Comparison of ENCODE assay signal across 8 cellular contexts in genomic region chr19:47729468-47729798, GRCh38. TPM values are rescaled to one million over a fixed set of nuclear protein-coding genes. Genes with fewer than 3 reads are reported as not detected.
DNase-seq lines count a peak whose midpoint lies in the region; ATAC-seq and TF ChIP-seq lines count a peak whose summit lies in the region.
"Had no signal": no experiment of that assay in that cellular context is flagged by ENCODE, and none has a peak within 500 bp of the region (broad histone marks: within the 10 kb centered on the region; RNA-seq: fewer than 3 reads in every experiment).

No MANE protein-coding gene starts in this region.

- peak overlapping the region; percentile 1 for H4K91ac ChIP-seq in trophoblast cell (ENCODE audit: low read depth, low read length)

- H3K36me3 Mint-ChIP-seq in activated CD4-positive, alpha-beta memory T cell treated with anti-CD3 and anti-CD28 coated beads, Interleukin-2, amount 10 ng/mL, durations not matched to agents 7 days and 5 days (ENCODE audit: low read depth), result no peaks in the 10 kb centered on the region
- no peaks in the 10 kb centered on the region for H3K36me3 Mint-ChIP-seq in glutamatergic neuron (ENCODE audit: unreplicated experiment)

- H3K9me3 ChIP-seq in trophoblast cell (ENCODE audit: insufficient read depth, low read depth, low read length), result no peaks in the 10 kb centered on the region

- H3K9me3 Mint-ChIP-seq in activated CD4-positive, alpha-beta memory T cell treated with anti-CD3 and anti-CD28 coated beads, Interleukin-2, amount 10 ng/mL, durations not matched to agents 7 days and 5 days, result no peaks in the 10 kb centered on the region
- H3K9me3 Mint-ChIP-seq in glutamatergic neuron (ENCODE audit: unreplicated experiment), result peaks cover 2% of the 10 kb centered on the region
- H3K9me3 Mint-ChIP-seq: activated B cell treated with CpG ODN at 0.5 μM for 24 hours had no signal

- peaks cover 5 to 6% of the 10 kb centered on the region in 2 experiments for H3K36me3 ChIP-seq in trophoblast cell (ENCODE audit: control insufficient read depth in 1 of 2, insufficient read depth in 2 of 2, low read length in 2 of 2)

- no peak overlapping the region for H2BK12ac ChIP-seq in trophoblast cell (ENCODE audit: low read length)

- no peak overlapping the region for H2AK5ac ChIP-seq in trophoblast cell (ENCODE audit: low read length)

- H4K12ac ChIP-seq in trophoblast cell (ENCODE audit: low read depth, low read length), result no peak overlapping the region

- peak overlapping the region; percentile 62 for H3K4me2 ChIP-seq in trophoblast cell (ENCODE audit: low read length)

- H2BK5ac ChIP-seq in trophoblast cell (ENCODE audit: low read depth, low read length, poor library complexity), result no peak overlapping the region

- DNase-seq in HS-27A (ENCODE audit: low read depth) (peak; percentile 79), glutamatergic neuron (no peak), trophoblast cell (peak; percentile 52 to 55), NAMALWA (ENCODE audit: low spot score) (no peak)
- peak; percentile 24 for DNase-seq in activated CD4-positive, alpha-beta memory T cell treated with anti-CD3 and anti-CD28 coated beads, Interleukin-2, amount 10 ng/mL, durations not matched to agents 7 days and 5 days
- DNase-seq: activated B cell treated with CpG ODN at 0.5 μM for 24 hours had no signal

- H3K79me2 ChIP-seq in trophoblast cell (ENCODE audit: control insufficient read depth, insufficient read depth, low read length, poor library complexity), result no peaks in the 10 kb centered on the region

- H3K4me1 ChIP-seq in trophoblast cell (ENCODE audit: control insufficient read depth in 1 of 2, insufficient read depth in 2 of 2, low read length in 2 of 2), result peaks cover 3 to 19% of the 10 kb centered on the region in 2 experiments

- no peak overlapping the region for H3K27ac Mint-ChIP-seq in activated CD4-positive, alpha-beta memory T cell treated with anti-CD3 and anti-CD28 coated beads, Interleukin-2, amount 10 ng/mL, durations not matched to agents 7 days and 5 days
- H3K27ac Mint-ChIP-seq in glutamatergic neuron (ENCODE audit: unreplicated experiment), result no peak overlapping the region
- H3K27ac Mint-ChIP-seq: activated B cell treated with CpG ODN at 0.5 μM for 24 hours had no signal

- no peak overlapping the region for H4K8ac ChIP-seq in trophoblast cell (ENCODE audit: low read depth, low read length)

- peak overlapping the region; percentile 43 for H3K27ac ChIP-seq in trophoblast cell (ENCODE audit: low read depth, low read length)

- no peak overlapping the region for H3K4ac ChIP-seq in trophoblast cell (ENCODE audit: low read depth, low read length)

- CTCF ChIA-PET in activated CD4-positive, alpha-beta memory T cell treated with anti-CD3 and anti-CD28 coated beads, Interleukin-2, amount 10 ng/mL, durations not matched to agents 7 days and 5 days (lab: Charles Lee), result interaction anchor here (1.4 kb wide), 1 partner anchor 16 kb away, joined by 4 read pairs; the partner anchor contains the start of gene EHD2

- ATAC-seq in GM21528 (IDR thresholded peaks at IDR 0.05; ENCODE audit: low FRiP score, unreplicated experiment), result no peak
- ATAC-seq in HG02981 (IDR thresholded peaks at IDR 0.05; ENCODE audit: unreplicated experiment), result no peak

- H3K4me3 Mint-ChIP-seq in activated CD4-positive, alpha-beta memory T cell treated with anti-CD3 and anti-CD28 coated beads, Interleukin-2, amount 10 ng/mL, durations not matched to agents 7 days and 5 days, result peak overlapping the region; percentile 34
- H3K4me3 Mint-ChIP-seq in glutamatergic neuron (ENCODE audit: unreplicated experiment), result peak overlapping the region; percentile 63

- no peak overlapping the region for H2BK120ac ChIP-seq in trophoblast cell (ENCODE audit: insufficient read depth, low read length, poor library complexity)

- peaks cover 22% of the 10 kb centered on the region for H3K4me1 Mint-ChIP-seq in activated CD4-positive, alpha-beta memory T cell treated with anti-CD3 and anti-CD28 coated beads, Interleukin-2, amount 10 ng/mL, durations not matched to agents 7 days and 5 days
- H3K4me1 Mint-ChIP-seq in glutamatergic neuron (ENCODE audit: low read depth, unreplicated experiment), result no peaks in the 10 kb centered on the region

- peaks cover 23% of the 10 kb centered on the region for H3K27me3 Mint-ChIP-seq in activated CD4-positive, alpha-beta memory T cell treated with anti-CD3 and anti-CD28 coated beads, Interleukin-2, amount 10 ng/mL, durations not matched to agents 7 days and 5 days
- H3K27me3 Mint-ChIP-seq in glutamatergic neuron (ENCODE audit: unreplicated experiment), result peaks cover 10% of the 10 kb centered on the region

- H3K14ac ChIP-seq in trophoblast cell (ENCODE audit: low read length), result no peak overlapping the region

- H3K9ac ChIP-seq in trophoblast cell (ENCODE audit: low read length), result no peak overlapping the region

- no CpG with 5 or more reads among the region's 9 CpGs for WGBS in trophoblast cell (ENCODE audit: extremely low coverage, insufficient coverage, insufficient read length)

- no peak overlapping the region for H3K18ac ChIP-seq in trophoblast cell (ENCODE audit: low read length)

- no peak for TF ChIP-seq CTCF in glutamatergic neuron (IDR thresholded peaks at IDR 0.05; ENCODE audit: partially characterized antibody, unreplicated experiment)

- no peaks in the 10 kb centered on the region for H3K27me3 ChIP-seq in trophoblast cell (ENCODE audit: insufficient read depth, low read length)

- no peak overlapping the region for H2AFZ ChIP-seq in trophoblast cell (ENCODE audit: insufficient read depth, low read length, poor library complexity)

- no peak overlapping the region for H3K4me3 ChIP-seq in trophoblast cell (ENCODE audit: low read depth, low read length)

- no peaks in the 10 kb centered on the region for H3K79me1 ChIP-seq in trophoblast cell (ENCODE audit: low read length)

- H3K23ac ChIP-seq in trophoblast cell (ENCODE audit: low read length), result no peak overlapping the region

- POLR2A ChIA-PET in activated CD4-positive, alpha-beta memory T cell treated with anti-CD3 and anti-CD28 coated beads, Interleukin-2, amount 10 ng/mL, durations not matched to agents 7 days and 5 days (lab: Charles Lee), result no interaction called here

RNA-seq across cellular contexts. Expression of gene NOP53, which starts 15.9 kb away (rescaled TPM):
- total RNA-seq in activated CD4-positive, alpha-beta memory T cell treated with anti-CD3 and anti-CD28 coated beads, Interleukin-2, amount 10 ng/mL, durations not matched to agents 7 days and 5 days, result 100 to 1,000 TPM; 257 to 271 TPM
- total RNA-seq in glutamatergic neuron (ENCODE audit: unreplicated experiment), result 163 TPM
- 244 and 253 TPM in 2 replicates for polyA plus RNA-seq in trophoblast cell (2013)

RNA-seq across cellular contexts. Expression of gene EHD2, which starts 16.2 kb away (rescaled TPM):
- not detected for total RNA-seq in activated CD4-positive, alpha-beta memory T cell treated with anti-CD3 and anti-CD28 coated beads, Interleukin-2, amount 10 ng/mL, durations not matched to agents 7 days and 5 days
- total RNA-seq in glutamatergic neuron (ENCODE audit: unreplicated experiment), result 7.6 TPM
- polyA plus RNA-seq in trophoblast cell (2013), result 47.6 and 50.3 TPM in 2 replicates
- total RNA-seq: activated B cell treated with CpG ODN at 0.5 μM for 24 hours had no signal

RNA-seq across cellular contexts. Expression of gene SELENOW, which starts 49.1 kb away (rescaled TPM):
- 100 to 1,000 TPM; 110 to 120 TPM for total RNA-seq in activated CD4-positive, alpha-beta memory T cell treated with anti-CD3 and anti-CD28 coated beads, Interleukin-2, amount 10 ng/mL, durations not matched to agents 7 days and 5 days
- 291 TPM for total RNA-seq in glutamatergic neuron (ENCODE audit: unreplicated experiment)
- polyA plus RNA-seq in trophoblast cell (2013), result 469 and 476 TPM in 2 replicates

Comparison
In these comparisons a context has a peak if more than half of its experiments do, and no peak if none do; other contexts are left out.
1. DNase-seq: peak in HS-27A (single experiment), activated CD4-positive, alpha-beta memory T cell treated with anti-CD3 and anti-CD28 coated beads, Interleukin-2, amount 10 ng/mL, durations not matched to agents 7 days and 5 days (single experiment) and trophoblast cell (2 of 2); none in glutamatergic neuron (single experiment) and NAMALWA (single experiment).